In genomic region chr2:85594715-85595377, GRCh38 we compare ENCODE assay signal across 8 cellular contexts. TPM values are rescaled to one million over a fixed set of nuclear protein-coding genes. Genes with fewer than 3 reads are reported as not detected.
DNase-seq lines count a peak whose midpoint lies in the region; ATAC-seq lines count a peak whose summit lies in the region.

No MANE protein-coding gene starts in this region.

- H3K9ac ChIP-seq in HUES48 (ENCODE audit: low read depth, low read length), result peak overlapping the region; percentile 83

- POLR2A ChIA-PET in CD4-positive, alpha-beta memory T cell (lab: Charles Lee; ENCODE audit: partially characterized antibody), result interaction anchor here (0.7 to 5.7 kb wide), 25 partner anchors 8 to 486 kb away, joined by 3 to 71 read pairs (median 5); partner anchors contain the start of genes C2orf68, ELMOD3, GGCX and MAT2A
- POLR2A ChIA-PET in naive thymus-derived CD4-positive, alpha-beta T cell (lab: Charles Lee), result interaction anchor here (0.5 to 5.3 kb wide), 20 partner anchors 10 to 846 kb away, joined by 3 to 85 read pairs (median 6); partner anchors contain the start of genes C2orf68, ELMOD3, GGCX and KDM3A

- H3K9me3 Mint-ChIP-seq in CD4-positive, alpha-beta memory T cell, result peaks cover 0 to 1% (median 0%) of the 10 kb centered on the region in 8 donors
- no peaks in the 10 kb centered on the region for H3K9me3 Mint-ChIP-seq in central memory CD8-positive, alpha-beta T cell
- H3K9me3 Mint-ChIP-seq in naive thymus-derived CD4-positive, alpha-beta T cell, result peaks cover 0 to 2% (median 0%) of the 10 kb centered on the region in 11 donors

- no peaks in the 10 kb centered on the region for H3K27me3 Mint-ChIP-seq in CD4-positive, alpha-beta memory T cell
- no peaks in the 10 kb centered on the region for H3K27me3 Mint-ChIP-seq in central memory CD8-positive, alpha-beta T cell
- H3K27me3 Mint-ChIP-seq in naive thymus-derived CD4-positive, alpha-beta T cell, result no peaks in the 10 kb centered on the region

- peaks cover 26% of the 10 kb centered on the region for H3K4me1 ChIP-seq in CD4-positive, alpha-beta memory T cell (ENCODE audit: insufficient read depth, low read length)
- H3K4me1 ChIP-seq in HUES48 (ENCODE audit: control insufficient read depth, insufficient read depth, low read length), result peaks cover 3% of the 10 kb centered on the region; the same call in 1 of the 2 replicates
- H3K4me1 ChIP-seq in naive thymus-derived CD4-positive, alpha-beta T cell (ENCODE audit: control insufficient read depth in 2 of 2, insufficient read depth in 2 of 2, low read length in 2 of 2), result peaks cover 15 to 16% of the 10 kb centered on the region in 2 donors

- H3K27ac ChIP-seq in CD4-positive, alpha-beta memory T cell (ENCODE audit: low read depth, low read length), result peak overlapping the region; percentile 86
- H3K27ac ChIP-seq in HUES48 (ENCODE audit: low read depth, low read length), result peak overlapping the region; percentile 90
- H3K27ac ChIP-seq in naive thymus-derived CD4-positive, alpha-beta T cell (ENCODE audit: low read depth, low read length), result peak overlapping the region; percentile 88

- CTCF ChIA-PET in CD4-positive, alpha-beta memory T cell (lab: Charles Lee; ENCODE audit: partially characterized antibody), result interaction anchor here (1.1 to 3.0 kb wide), 7 partner anchors 11 to 175 kb away, joined by 3 to 15 read pairs (median 4); partner anchors contain the start of genes GGCX, MAT2A and USP39
- CTCF ChIA-PET in naive thymus-derived CD4-positive, alpha-beta T cell (lab: Charles Lee), result interaction anchor here (0.6 to 0.7 kb wide), 2 partner anchors 16 to 636 kb away, joined by 3 to 5 read pairs; no protein-coding TSS in a partner anchor

- H3K27ac Mint-ChIP-seq in CD4-positive, alpha-beta memory T cell, result peak overlapping the region; percentile 95 to 99 (median 97)
- H3K27ac Mint-ChIP-seq in central memory CD8-positive, alpha-beta T cell (ENCODE audit: low read depth), result peak overlapping the region; percentile 100
- H3K27ac Mint-ChIP-seq in naive thymus-derived CD4-positive, alpha-beta T cell, result peak overlapping the region; percentile 93 to 99 (median 97)

- peak overlapping the region; percentile 49 to 96 for H3K4me3 ChIP-seq in CD4-positive, alpha-beta memory T cell (ENCODE audit: low read length in 2 of 2)
- H3K4me3 ChIP-seq in HUES48 (ENCODE audit: low read depth, low read length), result peak overlapping the region; percentile 95
- H3K4me3 ChIP-seq in naive thymus-derived CD4-positive, alpha-beta T cell (ENCODE audit: low read length), result peak overlapping the region; percentile 89

- H3K4me1 Mint-ChIP-seq in CD4-positive, alpha-beta memory T cell, result peaks cover 25 to 40% (median 32%) of the 10 kb centered on the region in 4 donors
- peaks cover 48% of the 10 kb centered on the region for H3K4me1 Mint-ChIP-seq in central memory CD8-positive, alpha-beta T cell
- H3K4me1 Mint-ChIP-seq in naive thymus-derived CD4-positive, alpha-beta T cell, result peaks cover 25 to 53% (median 36%) of the 10 kb centered on the region in 7 donors

- H3K4me3 Mint-ChIP-seq in CD4-positive, alpha-beta memory T cell, result peak overlapping the region; percentile 96 to 99 (median 98)
- peak overlapping the region; percentile 100 for H3K4me3 Mint-ChIP-seq in central memory CD8-positive, alpha-beta T cell
- H3K4me3 Mint-ChIP-seq in naive thymus-derived CD4-positive, alpha-beta T cell, result peak overlapping the region; percentile 93 to 100 (median 98)

- intact Hi-C loops in CD4-positive, alpha-beta memory T cell (cut with micrococcal nuclease), result loop anchor here (1.0 to 5.0 kb wide), 7 partner anchors 8 to 158 kb away; partner anchors contain the start of genes C2orf68, GGCX, MAT2A and USP39
- intact Hi-C loops in naive thymus-derived CD4-positive, alpha-beta T cell (cut with micrococcal nuclease), result loop anchor here (1.0 to 2.0 kb wide), 10 partner anchors 8 to 267 kb away; partner anchors contain the start of genes C2orf68 (in 2 of the 2), GGCX (in 2 of the 2), SH2D6 (in 2 of the 2) and MAT2A (in 1 of the 2)

- H3K9me3 ChIP-seq in CD4-positive, alpha-beta memory T cell (ENCODE audit: control insufficient read depth in 1 of 2, low read length in 2 of 2), result no peaks in the 10 kb centered on the region
- no peaks in the 10 kb centered on the region for H3K9me3 ChIP-seq in HUES48 (ENCODE audit: control insufficient read depth, insufficient read depth, low read length)
- no peaks in the 10 kb centered on the region for H3K9me3 ChIP-seq in naive thymus-derived CD4-positive, alpha-beta T cell (ENCODE audit: control insufficient read depth in 2 of 3, low read length in 3 of 3)

- H3K27me3 ChIP-seq in CD4-positive, alpha-beta memory T cell (ENCODE audit: insufficient read depth, low read length), result no peaks in the 10 kb centered on the region
- H3K27me3 ChIP-seq in HUES48 (ENCODE audit: control insufficient read depth, insufficient read depth, low read length), result no peaks in the 10 kb centered on the region
- no peaks in the 10 kb centered on the region for H3K27me3 ChIP-seq in naive thymus-derived CD4-positive, alpha-beta T cell (ENCODE audit: control insufficient read depth in 2 of 2, insufficient read depth in 2 of 2, low read length in 2 of 2)

- no peak for DNase-seq in CD4-positive, alpha-beta memory T cell
- DNase-seq in central memory CD8-positive, alpha-beta T cell (ENCODE audit: low spot score in 2 of 2), result no peak
- DNase-seq in naive thymus-derived CD4-positive, alpha-beta T cell, result no peak
- DNase-seq in NOMO-1 (lab: John Stamatoyannopoulos, UW; ENCODE audit: unreplicated experiment in 2 of 2) (no peak), SKM-1 (lab: John Stamatoyannopoulos, UW; ENCODE audit: unreplicated experiment) (no peak), kidney tubule cell (ENCODE audit: low spot score) (no peak)

- peak; percentile 30 for ATAC-seq in GM21360 (IDR thresholded peaks at IDR 0.05; ENCODE audit: unreplicated experiment)
- ATAC-seq in central memory CD8-positive, alpha-beta T cell (replicated peaks; ENCODE audit: extremely low read depth, poor library complexity, severe bottlenecking), result peak; percentile 15
- ATAC-seq in naive thymus-derived CD4-positive, alpha-beta T cell, result peak; percentile 39

- H3K36me3 Mint-ChIP-seq in CD4-positive, alpha-beta memory T cell, result peaks cover 0 to 34% of the 10 kb centered on the region in 2 donors
- peaks cover 13% of the 10 kb centered on the region for H3K36me3 Mint-ChIP-seq in central memory CD8-positive, alpha-beta T cell (ENCODE audit: insufficient read depth)
- peaks cover 0 to 6% (median 0%) of the 10 kb centered on the region in 5 donors for H3K36me3 Mint-ChIP-seq in naive thymus-derived CD4-positive, alpha-beta T cell

- H3K36me3 ChIP-seq in CD4-positive, alpha-beta memory T cell (ENCODE audit: insufficient read depth, low read length), result peaks cover 11% of the 10 kb centered on the region
- peaks cover 22% of the 10 kb centered on the region for H3K36me3 ChIP-seq in HUES48 (ENCODE audit: control insufficient read depth, insufficient read depth, low read length)
- peaks cover 0 to 22% (median 0%) of the 10 kb centered on the region in 3 experiments for H3K36me3 ChIP-seq in naive thymus-derived CD4-positive, alpha-beta T cell (ENCODE audit: control insufficient read depth in 2 of 3, insufficient read depth in 3 of 3, low read length in 3 of 3)

RNA-seq across cellular contexts. Expression of gene RNF181, which starts 0.7 kb away (rescaled TPM):
- 10 to 100 TPM; 73.6 to 77.1 TPM for total RNA-seq in CD4-positive, alpha-beta memory T cell
- polyA plus RNA-seq in CD4-positive, alpha-beta memory T cell, result 100 to 1,000 TPM; 176 to 215 TPM
- 100 to 1,000 TPM in 1 of 5 experiments, 10 to 100 TPM in 4; 38.5 to 118 (median 61.4) TPM for total RNA-seq in naive thymus-derived CD4-positive, alpha-beta T cell
- 100 to 1,000 TPM; 168 to 175 TPM for polyA plus RNA-seq in naive thymus-derived CD4-positive, alpha-beta T cell

RNA-seq across cellular contexts. Expression of gene TMEM150A, which starts 7.7 kb away (rescaled TPM):
- total RNA-seq in CD4-positive, alpha-beta memory T cell, result 10 to 100 TPM; 13.3 to 14.3 TPM
- polyA plus RNA-seq in CD4-positive, alpha-beta memory T cell, result 10 to 100 TPM; 15.3 to 17.9 TPM
- 10 to 100 TPM in 3 of 5 experiments, 1 to 10 TPM in 2; 5.1 to 17.8 (median 11.2) TPM for total RNA-seq in naive thymus-derived CD4-positive, alpha-beta T cell
- 10 to 100 TPM; 11.1 to 15.4 TPM for polyA plus RNA-seq in naive thymus-derived CD4-positive, alpha-beta T cell

RNA-seq across cellular contexts. Expression of gene VAMP5, which starts 10.6 kb away (rescaled TPM):
- total RNA-seq in CD4-positive, alpha-beta memory T cell, result 10 to 100 TPM; 25.5 to 25.6 TPM
- polyA plus RNA-seq in CD4-positive, alpha-beta memory T cell, result 100 to 1,000 TPM; 109 to 136 TPM
- 10 to 100 TPM; 25.6 to 73.8 (median 35.1) TPM for total RNA-seq in naive thymus-derived CD4-positive, alpha-beta T cell
- 100 to 1,000 TPM; 115 to 121 TPM for polyA plus RNA-seq in naive thymus-derived CD4-positive, alpha-beta T cell

RNA-seq across cellular contexts. Expression of gene C2orf68, which starts 17.0 kb away (rescaled TPM):
- 10 to 100 TPM; 87.3 to 89.9 TPM for total RNA-seq in CD4-positive, alpha-beta memory T cell
- 10 to 100 TPM; 16.9 to 19.4 TPM for polyA plus RNA-seq in CD4-positive, alpha-beta memory T cell
- 10 to 100 TPM; 40.9 to 92.1 (median 51.6) TPM for total RNA-seq in naive thymus-derived CD4-positive, alpha-beta T cell
- 10 to 100 TPM; 24.9 to 26.6 TPM for polyA plus RNA-seq in naive thymus-derived CD4-positive, alpha-beta T cell

RNA-seq across cellular contexts. Expression of gene VAMP8, which starts 17.5 kb away (rescaled TPM):
- 100 to 1,000 TPM in 1 of 2 experiments, 10 to 100 TPM in 1; 98.5 to 107 TPM for total RNA-seq in CD4-positive, alpha-beta memory T cell
- 100 to 1,000 TPM; 401 to 612 TPM for polyA plus RNA-seq in CD4-positive, alpha-beta memory T cell
- 100 to 1,000 TPM in 2 of 5 experiments, 10 to 100 TPM in 3; 55.1 to 137 (median 83.2) TPM for total RNA-seq in naive thymus-derived CD4-positive, alpha-beta T cell
- 100 to 1,000 TPM; 312 to 347 TPM for polyA plus RNA-seq in naive thymus-derived CD4-positive, alpha-beta T cell
